In genomic region chr19:40464059-40465024, GRCh38 we compare ENCODE assay signal across 1 cellular context.
TF ChIP-seq lines count a peak whose summit lies in the region.

No MANE protein-coding gene starts in this region.

TF ChIP-seq in Ishikawa, 13 proteins besides CTCF, POLR2A, EP300 and RAD21 (continued from another document):
- TF ChIP-seq REST (IDR thresholded peaks at IDR 0.05; ENCODE audit: low read depth) = no peak
- TF ChIP-seq TEAD4 (IDR thresholded peaks at IDR 0.05) = 0 out of 2 replicates have a peak, but pooled peaks have one; percentile 57
TF ChIP-seq in Ishikawa: peak in this region for 2.
